8 cellular contexts compared by ENCODE assay signal in genomic region chr16:3612510-3613466, GRCh38. TPM values are rescaled to one million over a fixed set of nuclear protein-coding genes. Genes with fewer than 3 reads are reported as not detected.
A peak's percentile ranks its signal among the peaks of the same experiment; 100 is the strongest.
DNase-seq lines count a peak whose midpoint lies in the region; ATAC-seq, FAIRE-seq and TF ChIP-seq lines count a peak whose summit lies in the region.

No MANE protein-coding gene starts in this region.

- H3K4me2 ChIP-seq in H1 (ENCODE audit: insufficient read depth in 1 of 2, low read depth in 2 of 2, low read length in 2 of 2) (peak overlapping the region; percentile 80 to 98), osteoblast (ENCODE audit: insufficient read depth, low read length) (peak overlapping the region; percentile 93)

- H2AK5ac ChIP-seq in H1 (ENCODE audit: low read depth, low read length) = no peak overlapping the region

- H3K36me3 Mint-ChIP-seq in Calu3 (ENCODE audit: insufficient read depth, unreplicated experiment) = peaks cover 44% of the 10 kb centered on the region

- no peak for TF ChIP-seq POLR2A in H1 (IDR thresholded peaks at IDR 0.05; ENCODE audit: control extremely low read depth in 1 of 2, low read depth in 2 of 2, low read length in 2 of 2)

- POLR2A ChIA-PET in H1 (lab: Charles Lee; ENCODE audit: partially characterized antibody) = interaction anchor here (0.6 to 1.4 kb wide), 7 partner anchors 9 to 34 kb away, joined by 3 to 5 read pairs (median 3); no protein-coding TSS in a partner anchor

- H2BK120ac ChIP-seq in H1 (replicated peaks; ENCODE audit: low read depth, low read length) = no peak overlapping the region

- no peak overlapping the region for H3K4ac ChIP-seq in H1 (replicated peaks; ENCODE audit: insufficient read length, low read depth, low read length)

- H4K20me1 ChIP-seq in H1 (replicated peaks in 1 of 2; ENCODE audit: control insufficient read depth in 1 of 2, insufficient read depth in 2 of 2, low read length in 2 of 2) (no peaks in the 10 kb centered on the region), osteoblast (ENCODE audit: insufficient read depth, low read length) (no peaks in the 10 kb centered on the region)

- H4K5ac ChIP-seq in H1 (ENCODE audit: insufficient read length, low read depth, low read length) = no peak overlapping the region

- H3K18ac ChIP-seq in H1 (ENCODE audit: extremely low read depth, low read length) = no peak overlapping the region

- no peak overlapping the region for H3K27ac Mint-ChIP-seq in Calu3 (ENCODE audit: unreplicated experiment)

- no peak for FAIRE-seq in H1 (lab: Jason Lieb, UNC)

- H2BK5ac ChIP-seq in H1 (ENCODE audit: low read depth, low read length) = no peak overlapping the region

- no peak for TF ChIP-seq RAD21 in H1 (IDR thresholded peaks at IDR 0.05 in 1 of 2, conservative IDR thresholded peaks at IDR 0.05 in 1 of 2; ENCODE audit: low read depth in 2 of 2, low read length in 2 of 2)

- TF ChIP-seq EP300 in H1 (IDR thresholded peaks at IDR 0.05; ENCODE audit: borderline replicate concordance in 1 of 2, low read depth in 2 of 2, low read length in 2 of 2) = no peak

- H3K4me1 ChIP-seq in NT2/D1 (ENCODE audit: insufficient read depth, insufficient read length) = peaks cover 3% of the 10 kb centered on the region
- H3K4me1 ChIP-seq in H1 (replicated peaks in 1 of 4; ENCODE audit: control insufficient read depth in 3 of 4, insufficient read depth in 4 of 4, low read length in 3 of 4) = peaks cover 0 to 4% (median 0%) of the 10 kb centered on the region in 4 experiments; a peak in 3 of 7 replicates
- peaks cover 14% of the 10 kb centered on the region for H3K4me1 ChIP-seq in osteoblast (ENCODE audit: insufficient read depth, low read length)

- peaks cover 6% of the 10 kb centered on the region; the same call in 1 of the 2 replicates for H3K23me2 ChIP-seq in H1 (ENCODE audit: low read depth, low read length)

- H2AFZ ChIP-seq in H1 (ENCODE audit: low read length) = no peak overlapping the region
- H2AFZ ChIP-seq in osteoblast (ENCODE audit: low read length) = no peak overlapping the region

- TF ChIP-seq CTCF in Calu3 (IDR thresholded peaks at IDR 0.05; ENCODE audit: unreplicated experiment) (no peak), H1 (IDR thresholded peaks at IDR 0.05; ENCODE audit: control extremely low read depth in 1 of 3, insufficient read depth in 1 of 3, low read depth in 1 of 3, low read length in 3 of 3) (no peak), osteoblast (IDR thresholded peaks at IDR 0.05; ENCODE audit: extremely low read depth, low read depth, low read length) (no peak)

- H3K27ac ChIP-seq in H1 (ENCODE audit: low read depth, low read length) (no peak overlapping the region), osteoblast (ENCODE audit: low read depth, low read length) (no peak overlapping the region)

- H2BK12ac ChIP-seq in H1 (ENCODE audit: low read depth, low read length) = no peak overlapping the region

- H2BK20ac ChIP-seq in H1 (ENCODE audit: low read length) = no peak overlapping the region

- peaks cover 22% of the 10 kb centered on the region for H3K36me3 ChIP-seq in NT2/D1 (ENCODE audit: insufficient read depth, insufficient read length, low read length)
- H3K36me3 ChIP-seq in H1 (ENCODE audit: control insufficient read depth in 2 of 4, insufficient read depth in 4 of 4, low read length in 3 of 4) = peaks cover 0 to 3% (median 0%) of the 10 kb centered on the region in 4 experiments; a peak in 3 of 8 replicates
- H3K36me3 ChIP-seq in osteoblast (ENCODE audit: insufficient read depth, low read length) = peaks cover 9% of the 10 kb centered on the region

- peak overlapping the region; percentile 22 for H3K4me3 ChIP-seq in NT2/D1 (ENCODE audit: insufficient read length, low read depth)
- peak overlapping the region; percentile 82 to 99 (median 88) for H3K4me3 ChIP-seq in H1 (ENCODE audit: extremely low read depth in 1 of 4, insufficient read depth in 2 of 4, low read depth in 3 of 4, low read length in 4 of 4)
- peak overlapping the region; percentile 100 for H3K4me3 ChIP-seq in osteoblast (ENCODE audit: insufficient read depth, low read length)

- H3K9me3 ChIP-seq in NT2/D1 (ENCODE audit: insufficient read depth, low read length) = no peaks in the 10 kb centered on the region
- no peaks in the 10 kb centered on the region for H3K9me3 ChIP-seq in H1 (ENCODE audit: insufficient read depth in 2 of 2, low read depth in 1 of 2, low read length in 1 of 2)
- H3K9me3 ChIP-seq in osteoblast (ENCODE audit: low read depth, low read length) = no peaks in the 10 kb centered on the region

- no peak overlapping the region for H3K23ac ChIP-seq in H1 (ENCODE audit: insufficient read length)

- no peak overlapping the region for H2BK15ac ChIP-seq in H1 (ENCODE audit: low read length)

- peaks cover 7% of the 10 kb centered on the region; the same call in 1 of the 2 replicates for H3K79me1 ChIP-seq in H1 (ENCODE audit: low read depth, low read length)

- intact Hi-C loops in Calu3 (cut with micrococcal nuclease; ENCODE audit: unreplicated experiment) = no loop called here

- no TSS peak for BruUV-seq in Calu3 (replicated peaks; lab: Mats Ljungman, UMichigan)

- peaks cover 8 to 40% of the 10 kb centered on the region in 2 experiments for H3K79me2 ChIP-seq in H1 (ENCODE audit: control insufficient read depth in 1 of 2, insufficient read depth in 2 of 2, low read length in 2 of 2)
- H3K79me2 ChIP-seq in osteoblast (ENCODE audit: insufficient read depth, low read length) = peaks cover 64% of the 10 kb centered on the region

- H3K14ac ChIP-seq in H1 (ENCODE audit: insufficient read length) = no peak overlapping the region

- peaks cover 38% of the 10 kb centered on the region for H3K4me1 Mint-ChIP-seq in Calu3 (ENCODE audit: low read depth, unreplicated experiment)

- WGBS in H1 (ENCODE audit: extremely low coverage in 1 of 2, insufficient coverage in 1 of 2, insufficient read length in 1 of 2, insufficient replicate concordance in 2 of 2, low coverage in 1 of 2, low lambda C conversion rate in 2 of 2, missing lambda C conversion rate in 1 of 2), 2 experiments = 94% methylated on average over 26 of the region's 34 CpGs; no CpG with 5 or more reads in 1 of the 2 experiments

- H3K4me3 Mint-ChIP-seq in Calu3 (ENCODE audit: low read depth, unreplicated experiment) = peak overlapping the region; percentile 98

- no peak overlapping the region for H3K56ac ChIP-seq in H1 (replicated peaks; ENCODE audit: insufficient read length, low read depth, low read length)

- ATAC-seq in HG03460 (IDR thresholded peaks at IDR 0.05; ENCODE audit: unreplicated experiment) (no peak), HG02884 (IDR thresholded peaks at IDR 0.05; ENCODE audit: unreplicated experiment) (no peak)

- no peaks in the 10 kb centered on the region for H3K9me3 Mint-ChIP-seq in Calu3 (ENCODE audit: low read depth, unreplicated experiment)

- H3K9ac ChIP-seq in NT2/D1 (ENCODE audit: insufficient read length, low read depth) (peak overlapping the region; percentile 52), H1 (replicated peaks in 1 of 4; ENCODE audit: extremely low read depth in 1 of 4, low read depth in 3 of 4, low read length in 3 of 4) (no peak overlapping the region)

- no peaks in the 10 kb centered on the region for H3K27me3 ChIP-seq in NT2/D1 (ENCODE audit: insufficient read depth, insufficient read length)
- H3K27me3 ChIP-seq in H1 (replicated peaks in 1 of 4; ENCODE audit: control insufficient read depth in 3 of 4, extremely low read depth in 1 of 4, insufficient read depth in 3 of 4, low read length in 3 of 4) = peaks cover 0 to 3% (median 0%) of the 10 kb centered on the region in 4 experiments; a peak in 1 of 7 replicates
- no peaks in the 10 kb centered on the region for H3K27me3 ChIP-seq in osteoblast (ENCODE audit: insufficient read depth, low read length)

- CTCF ChIA-PET in Calu3 (lab: Charles Lee) = interaction anchor here (0.6 to 1.1 kb wide), 2 partner anchors 30 to 452 kb away, joined by 3 read pairs; no protein-coding TSS in a partner anchor
- CTCF ChIA-PET in H1 (lab: Charles Lee; ENCODE audit: partially characterized antibody) = interaction anchor here (1.0 to 1.3 kb wide), 3 partner anchors 23 to 63 kb away, joined by 3 to 7 read pairs (median 3); no protein-coding TSS in a partner anchor

- no peak overlapping the region for H4K8ac ChIP-seq in H1 (ENCODE audit: extremely low read depth, insufficient read depth, low read length)

- H3K27me3 Mint-ChIP-seq in Calu3 (ENCODE audit: unreplicated experiment) = no peaks in the 10 kb centered on the region

- no peak for DNase-seq in Calu3
- no peak for DNase-seq in NT2/D1 (ENCODE audit: low read depth, low spot score)
- DNase-seq in H1 (ENCODE audit: low read depth in 1 of 2, low spot score in 2 of 2) = no peak
- no peak for DNase-seq in osteoblast (ENCODE audit: insufficient read length, low spot score, missing footprints)
- DNase-seq in NCI-H2107 (lab: John Stamatoyannopoulos, UW) = no peak
- DNase-seq in GDM1 (lab: John Stamatoyannopoulos, UW) = no peak

- H4K91ac ChIP-seq in H1 (replicated peaks; ENCODE audit: insufficient read length, low read length) = no peak overlapping the region

RNA-seq across cellular contexts. Expression of gene SLX4, which starts 1.4 kb away (rescaled TPM):
- total RNA-seq in Calu3 (2022) = 15.9 and 18.2 TPM in 2 replicates
- total RNA-seq in H1 (2021; fragmentation: NEBNext Ultra II Directional; extraction: Animal tissue kit (Norgen Biotek cat#: 25700)) = 10.9 and 11.4 TPM in 2 replicates
- 4.4 and 6.1 TPM in 2 replicates for polyA plus RNA-seq in H1 (2011; rRNA removed)
- polyA plus RNA-seq in H1 (2011; cell fraction: cytosol; rRNA removed) = 3.9 TPM
- 13.0 TPM for polyA plus RNA-seq in H1 (2011; cell fraction: nucleus; rRNA removed)
- 6.0 to 7.5 TPM (median 6.9 TPM) in 4 replicates for polyA plus RNA-seq in H1 (2012, experiment 1 of 2)
- 3.7 TPM for polyA plus RNA-seq in H1 (2012, experiment 2 of 2)
- 7.0 TPM for polyA plus RNA-seq in H1 (2013, experiment 1 of 2)
- polyA plus RNA-seq in H1 (2013, experiment 2 of 2) = 6.7 TPM
- polyA minus RNA-seq in H1 (2011; rRNA and poly(A)+ RNA removed) = 6.8 and 7.2 TPM in 2 replicates
- polyA minus RNA-seq in H1 (2011; cell fraction: cytosol; rRNA and poly(A)+ RNA removed) = 9.0 TPM
- polyA minus RNA-seq in H1 (2011; cell fraction: nucleus; rRNA and poly(A)+ RNA removed) = 11.1 TPM
- 4.0 and 4.7 TPM in 2 replicates for total RNA-seq in osteoblast

RNA-seq across cellular contexts. Expression of gene NLRC3, which starts 35.6 kb away (rescaled TPM):
- total RNA-seq in Calu3 (2022) (0.37 and 0.42 TPM in 2 replicates), osteoblast (under 0.01 and 0.29 TPM in 2 replicates)
- 0.20 and 0.21 TPM in 2 replicates for total RNA-seq in H1 (2021; fragmentation: NEBNext Ultra II Directional; extraction: Animal tissue kit (Norgen Biotek cat#: 25700))
- polyA plus RNA-seq in H1 (2011; rRNA removed) = 0.18 and 0.25 TPM in 2 replicates
- 0.26 TPM for polyA plus RNA-seq in H1 (2011; cell fraction: cytosol; rRNA removed)
- 0.76 TPM for polyA plus RNA-seq in H1 (2011; cell fraction: nucleus; rRNA removed)
- polyA plus RNA-seq in H1 (2012, experiment 1 of 2) = 0.31 to 0.40 TPM (median 0.34 TPM) in 4 replicates
- 0.08 TPM for polyA plus RNA-seq in H1 (2012, experiment 2 of 2)
- polyA plus RNA-seq in H1 (2013, experiment 1 of 2) = 0.06 TPM
- polyA plus RNA-seq in H1 (2013, experiment 2 of 2) = 0.04 TPM
- polyA minus RNA-seq in H1 (2011; rRNA and poly(A)+ RNA removed) = 0.20 and 0.25 TPM in 2 replicates
- polyA minus RNA-seq in H1 (2011; cell fraction: cytosol; rRNA and poly(A)+ RNA removed) = 0.29 TPM
- polyA minus RNA-seq in H1 (2011; cell fraction: nucleus; rRNA and poly(A)+ RNA removed) = 0.30 TPM

RNA-seq across cellular contexts. Expression of gene DNASE1, which starts 41.7 kb away (rescaled TPM):
- total RNA-seq in Calu3 (2022) (26.0 and 31.6 TPM in 2 replicates), osteoblast (11.9 and 13.3 TPM in 2 replicates)
- total RNA-seq in H1 (2021; fragmentation: NEBNext Ultra II Directional; extraction: Animal tissue kit (Norgen Biotek cat#: 25700)) = 11.5 and 12.3 TPM in 2 replicates
- 16.7 and 27.7 TPM in 2 replicates for polyA plus RNA-seq in H1 (2011; rRNA removed)
- 19.0 TPM for polyA plus RNA-seq in H1 (2011; cell fraction: cytosol; rRNA removed)
- polyA plus RNA-seq in H1 (2011; cell fraction: nucleus; rRNA removed) = 50.5 TPM
- polyA plus RNA-seq in H1 (2012, experiment 1 of 2) = 9.8 to 17.2 TPM (median 14.9 TPM) in 4 replicates
- 5.1 TPM for polyA plus RNA-seq in H1 (2012, experiment 2 of 2)
- 6.9 TPM for polyA plus RNA-seq in H1 (2013, experiment 1 of 2)
- 7.2 TPM for polyA plus RNA-seq in H1 (2013, experiment 2 of 2)
- 30.4 and 45.3 TPM in 2 replicates for polyA minus RNA-seq in H1 (2011; rRNA and poly(A)+ RNA removed)
- polyA minus RNA-seq in H1 (2011; cell fraction: cytosol; rRNA and poly(A)+ RNA removed) = 14.3 TPM
- polyA minus RNA-seq in H1 (2011; cell fraction: nucleus; rRNA and poly(A)+ RNA removed) = 34.8 TPM

Comparison
In these comparisons a context has a peak if more than half of its experiments do, and no peak if none do; other contexts are left out.
1. H3K4me3 ChIP-seq: peak in every context shown above with its lines; median percentile 100 in osteoblast; 88 in H1; 22 in NT2/D1.